8 cellular contexts compared by ENCODE assay signal in the genomic region with DNA sequence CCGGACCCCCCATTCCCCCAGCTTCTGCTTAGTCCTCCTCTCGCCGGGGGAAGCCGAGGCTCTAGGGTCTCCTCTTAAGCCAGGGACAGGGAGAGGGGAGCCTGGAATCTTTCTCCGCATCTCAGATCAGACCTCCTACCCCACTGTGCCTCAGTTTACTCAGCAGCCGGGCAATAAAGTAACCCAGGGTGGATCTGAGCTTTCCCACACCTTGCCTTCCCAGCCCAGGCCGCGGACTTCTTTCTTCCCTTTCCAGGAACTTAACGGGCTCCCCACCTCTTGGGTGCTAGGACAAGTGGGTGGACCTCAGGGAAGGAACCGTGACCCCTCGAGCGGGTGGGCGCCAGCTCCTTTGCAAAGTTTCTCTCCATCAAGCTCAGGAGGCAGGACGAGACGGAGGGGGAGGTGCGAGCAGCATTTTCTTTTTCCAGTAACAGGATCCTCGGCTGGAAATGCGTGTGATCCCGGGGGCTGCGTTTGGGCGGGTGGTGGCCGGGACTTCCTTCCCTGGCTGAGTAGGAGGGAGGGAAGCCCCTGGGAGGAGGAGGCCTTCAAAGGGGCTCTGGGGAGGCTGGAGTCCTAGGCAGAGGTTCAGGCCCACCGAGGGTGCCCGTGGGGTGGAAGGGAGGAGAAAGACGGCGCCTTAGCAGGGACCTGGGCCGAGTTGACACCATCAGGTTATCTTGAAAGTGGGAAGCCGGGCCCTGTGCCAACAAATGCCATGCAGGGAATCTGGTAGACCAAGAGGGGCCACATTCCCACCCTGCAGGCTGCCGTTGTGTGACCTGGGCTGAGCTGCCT. TPM values are rescaled to one million over a fixed set of nuclear protein-coding genes. Genes with fewer than 3 reads are reported as not detected.
A peak's percentile ranks its signal among the peaks of the same experiment; 100 is the strongest.
DNase-seq lines count a peak whose midpoint lies in the region; TF ChIP-seq lines count a peak whose summit lies in the region.

No MANE protein-coding gene starts in this region.

- H3K4me1 ChIP-seq in mucosa of rectum (ENCODE audit: control insufficient read depth in 2 of 2, insufficient read depth in 2 of 2, low read length in 2 of 2): peaks cover 45 to 52% of the 10 kb centered on the region in 2 donors

- H3K36me3 ChIP-seq in MG63 (no peaks in the 10 kb centered on the region), mucosa of rectum (ENCODE audit: control insufficient read depth in 2 of 2, insufficient read depth in 2 of 2, low read length in 2 of 2) (peaks cover 2 to 5% of the 10 kb centered on the region in 2 donors)

- peak overlapping the region; percentile 30 for H3K4me3 Mint-ChIP-seq in dendritic cell treated with granulocyte-macrophage colony-stimulating factor and Interleukin-4, amounts not matched to agents 40 ng/mL and 50 ng/mL, for 4 days

- H3K4me3 ChIP-seq in MG63 (peak overlapping the region; percentile 56), mucosa of rectum (ENCODE audit: low read length in 2 of 2) (peak overlapping the region; percentile 83 to 90)

- POLR2A ChIA-PET in RWPE1 (lab: Yijun Ruan, JAX; ENCODE audit: low non-redundant PET): no interaction called here

- CTCF ChIA-PET in RWPE1 (lab: Yijun Ruan, JAX): interaction anchor here (0.5 to 1.8 kb wide), 5 partner anchors 9 to 208 kb away, joined by 3 to 5 read pairs (median 3); no protein-coding TSS in a partner anchor

- H3K27me3 ChIP-seq in MG63: no peaks in the 10 kb centered on the region
- H3K27me3 ChIP-seq in mucosa of rectum (ENCODE audit: control insufficient read depth in 2 of 2, insufficient read depth in 2 of 2, low read length in 2 of 2): no peaks in the 10 kb centered on the region

- no peak for TF ChIP-seq POLR2A in erythroblast (IDR thresholded peaks at IDR 0.05; ENCODE audit: low read length)

- intact Hi-C loops in dendritic cell treated with granulocyte-macrophage colony-stimulating factor and Interleukin-4, amounts not matched to agents 40 ng/mL and 50 ng/mL, for 4 days (cut with micrococcal nuclease): no loop called here

- peaks cover 73% of the 10 kb centered on the region for H3K27me3 Mint-ChIP-seq in dendritic cell treated with granulocyte-macrophage colony-stimulating factor and Interleukin-4, amounts not matched to agents 40 ng/mL and 50 ng/mL, for 4 days

- peak overlapping the region; percentile 86 to 93 for H3K9ac ChIP-seq in mucosa of rectum (ENCODE audit: low read depth in 1 of 2, low read length in 2 of 2)

- H3K27ac Mint-ChIP-seq in dendritic cell treated with granulocyte-macrophage colony-stimulating factor and Interleukin-4, amounts not matched to agents 40 ng/mL and 50 ng/mL, for 4 days: no peak overlapping the region

- H3K4me1 Mint-ChIP-seq in dendritic cell treated with granulocyte-macrophage colony-stimulating factor and Interleukin-4, amounts not matched to agents 40 ng/mL and 50 ng/mL, for 4 days (ENCODE audit: low read depth): peaks cover 17% of the 10 kb centered on the region

- H3K9me3 ChIP-seq in MG63 (no peaks in the 10 kb centered on the region), mucosa of rectum (ENCODE audit: control insufficient read depth in 2 of 2, low read length in 2 of 2) (no peaks in the 10 kb centered on the region)

- DNase-seq in MG63 (no peak), erythroblast (lab: John Stamatoyannopoulos, UW) (no peak), cerebellar nuclear complex (lab: John Stamatoyannopoulos, UW) (no peak), NCI-H526 treated with DMSO at 0.1 percent for 48 hours (lab: John Stamatoyannopoulos, UW) (no peak), RWPE1 (ENCODE audit: low spot score) (no peak)

- TF ChIP-seq CTCF in 22Rv1 (IDR thresholded peaks at IDR 0.05): no peak
- TF ChIP-seq CTCF in RWPE1 (conservative IDR thresholded peaks at IDR 0.05; ENCODE audit: low read depth): no peak

- no peaks in the 10 kb centered on the region for H3K9me3 Mint-ChIP-seq in dendritic cell treated with granulocyte-macrophage colony-stimulating factor and Interleukin-4, amounts not matched to agents 40 ng/mL and 50 ng/mL, for 4 days

- H3K27ac ChIP-seq in 22Rv1 (peak overlapping the region; percentile 44; the same call in 1 of the 2 replicates), mucosa of rectum (ENCODE audit: low read depth in 2 of 2, low read length in 2 of 2) (peak overlapping the region; percentile 94 to 97), RWPE1 (no peak overlapping the region)

- no peaks in the 10 kb centered on the region for H3K36me3 Mint-ChIP-seq in dendritic cell treated with granulocyte-macrophage colony-stimulating factor and Interleukin-4, amounts not matched to agents 40 ng/mL and 50 ng/mL, for 4 days (ENCODE audit: low read depth)

RNA-seq across cellular contexts. Expression of a gene that starts 0.8 kb away (rescaled TPM):
- 6.8 and 7.3 TPM in 2 replicates for total RNA-seq in MG63 (2014; rRNA removed; shearing (Covaris generic); ENCODE audit: low replicate concordance)
